ENCODE assay signal across 3 cellular contexts in the genomic region with DNA sequence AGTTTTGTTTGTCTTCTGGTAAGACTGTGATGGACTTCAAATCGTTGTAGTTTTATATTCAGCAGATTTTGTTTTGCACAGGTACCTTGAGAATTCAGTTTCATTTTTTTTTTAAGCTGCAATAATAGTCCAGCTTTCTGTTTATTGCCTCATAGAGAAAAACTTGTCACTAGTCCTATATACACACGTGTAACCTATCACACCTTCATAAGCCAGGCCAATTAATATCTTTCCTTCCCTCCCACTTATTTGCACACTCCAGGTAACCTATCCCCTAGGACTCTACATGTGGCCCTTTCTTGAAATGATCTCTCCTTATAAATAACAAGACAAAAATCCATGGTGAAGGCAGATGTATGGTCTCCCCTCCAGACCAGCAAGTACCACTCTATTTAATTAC.
"Had no signal": no experiment of that assay in that cellular context is flagged by ENCODE, and none has a peak within 500 bp of the region (broad histone marks: within the 10 kb centered on the region; RNA-seq: fewer than 3 reads in every experiment).

No MANE protein-coding gene starts in this region.

- H3K4me3 ChIP-seq: GM12878 had no signal

- DNase-seq: GDM1, GF-D8 had no signal
